Comparison of ENCODE assay signal across 1 cellular context in the genomic region with DNA sequence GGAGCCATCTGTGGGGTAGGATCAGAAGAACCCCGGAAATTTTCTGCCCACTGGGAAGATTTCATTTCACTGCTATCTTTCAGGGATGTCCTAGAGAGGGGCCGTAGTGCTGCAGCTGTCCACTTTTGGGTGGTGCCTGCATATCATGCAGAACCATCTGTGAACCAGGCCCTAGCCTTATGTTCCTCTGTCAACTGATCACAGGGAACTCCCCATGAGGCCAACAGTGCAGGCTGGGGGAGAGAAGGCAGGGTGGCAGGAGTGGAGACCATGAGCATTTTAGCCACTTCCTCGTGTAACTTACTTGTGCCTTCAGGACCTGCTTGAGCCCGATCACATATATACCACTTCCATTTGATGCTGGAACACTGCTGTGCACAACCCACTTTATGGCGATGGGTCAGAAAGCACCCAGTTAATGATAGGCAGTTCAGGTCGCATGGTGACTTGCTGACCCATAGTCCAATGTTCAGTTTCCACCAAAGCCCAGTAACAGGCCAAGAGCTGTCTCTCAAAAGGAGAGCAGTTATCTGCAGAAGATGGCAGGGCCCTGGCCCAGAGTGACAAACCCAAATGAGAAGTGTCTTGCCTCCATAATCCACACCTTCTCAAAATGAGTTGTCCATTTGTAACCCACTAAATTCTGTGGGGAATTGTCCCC.
TF ChIP-seq lines count a peak whose summit lies in the region.

No MANE protein-coding gene starts in this region.

TF ChIP-seq in liver, 16 proteins besides CTCF, POLR2A, EP300 and RAD21:
- peak; percentile 55 to 79 for TF ChIP-seq HNF4A (conservative IDR thresholded peaks at IDR 0.05)
